ENCODE assay signal across 29 cellular contexts in the genomic region with DNA sequence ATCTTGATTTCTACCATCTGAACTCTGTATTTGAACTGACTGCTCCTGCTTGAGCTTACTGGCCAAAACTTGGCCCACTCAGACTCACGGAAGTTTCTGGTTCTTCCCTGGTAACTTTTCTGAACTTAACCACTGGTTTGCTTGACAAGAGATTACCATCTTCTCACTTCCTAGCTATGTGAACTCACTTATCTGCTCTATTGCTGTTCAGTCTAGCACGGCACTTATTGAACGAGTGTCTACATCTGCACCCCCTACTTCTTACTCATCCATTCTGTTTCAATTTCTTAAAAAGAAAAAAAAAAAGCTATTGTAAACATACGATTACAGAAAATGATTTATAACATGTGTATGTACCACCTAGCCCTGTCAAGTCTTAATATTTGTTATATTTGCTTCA. TPM values are rescaled to one million over a fixed set of nuclear protein-coding genes. Genes with fewer than 3 reads are reported as not detected.
"Had no signal": no experiment of that assay in that cellular context is flagged by ENCODE, and none has a peak within 500 bp of the region (broad histone marks: within the 10 kb centered on the region; RNA-seq: fewer than 3 reads in every experiment).

No MANE protein-coding gene starts in this region.

- H3K4me3 ChIP-seq: body of pancreas, cardiac muscle cell, left lung, lung, tibial artery had no signal

- H2AFZ ChIP-seq: parathyroid adenoma had no signal

- H3K4me3 Mint-ChIP-seq: activated CD4-positive, alpha-beta T cell treated with anti-CD3 and anti-CD28 coated beads for 36 hours; activated CD8-positive, alpha-beta memory T cell treated with anti-CD3 and anti-CD28 coated beads, Interleukin-2, amount 10 ng/mL, durations not matched to agents 7 days and 5 days; activated CD8-positive, alpha-beta T cell treated with anti-CD3 and anti-CD28 coated beads for 36 hours; activated naive CD4-positive, alpha-beta T cell treated with anti-CD3 and anti-CD28 coated beads, Interleukin-2, amount 50 U/mL, for 24 hours; dendritic cell treated with granulocyte-macrophage colony-stimulating factor and Interleukin-4, amounts not matched to agents 40 ng/mL and 50 ng/mL, for 4 days; naive thymus-derived CD4-positive, alpha-beta T cell; stimulated activated naive CD8-positive, alpha-beta T cell treated with anti-CD3 and anti-CD28 coated beads, Interleukin-15, Interleukin-2, amounts not matched to agents 100 ng/mL and 50 ng/mL, for 24 hours had no signal

- ATAC-seq: activated CD4-positive, alpha-beta T cell treated with anti-CD3 and anti-CD28 coated beads for 36 hours; activated CD8-positive, alpha-beta memory T cell treated with anti-CD3 and anti-CD28 coated beads, Interleukin-2, amount 10 ng/mL, durations not matched to agents 7 days and 5 days; activated CD8-positive, alpha-beta T cell treated with anti-CD3 and anti-CD28 coated beads for 36 hours; body of pancreas; right cardiac atrium had no signal

- H3K36me3 ChIP-seq: left lung, tibial artery had no signal

- H3K9ac ChIP-seq: parathyroid adenoma had no signal

- H3K27ac ChIP-seq: body of pancreas, cardiac muscle cell, parathyroid adenoma, tibial artery, WERI-Rb-1 had no signal

- H3K9me3 Mint-ChIP-seq: activated CD8-positive, alpha-beta T cell treated with anti-CD3 and anti-CD28 coated beads for 36 hours; activated naive CD4-positive, alpha-beta T cell treated with anti-CD3 and anti-CD28 coated beads, Interleukin-2, amount 50 U/mL, for 24 hours; dendritic cell treated with granulocyte-macrophage colony-stimulating factor and Interleukin-4, amounts not matched to agents 40 ng/mL and 50 ng/mL, for 4 days; stimulated activated naive CD8-positive, alpha-beta T cell treated with anti-CD3 and anti-CD28 coated beads, Interleukin-15, Interleukin-2, amounts not matched to agents 100 ng/mL and 50 ng/mL, for 24 hours had no signal

- H3K27me3 Mint-ChIP-seq: activated CD4-positive, alpha-beta T cell treated with anti-CD3 and anti-CD28 coated beads for 36 hours; activated CD8-positive, alpha-beta memory T cell treated with anti-CD3 and anti-CD28 coated beads, Interleukin-2, amount 10 ng/mL, durations not matched to agents 7 days and 5 days; activated CD8-positive, alpha-beta T cell treated with anti-CD3 and anti-CD28 coated beads for 36 hours; activated naive CD4-positive, alpha-beta T cell treated with anti-CD3 and anti-CD28 coated beads, Interleukin-2, amount 50 U/mL, for 24 hours; dendritic cell treated with granulocyte-macrophage colony-stimulating factor and Interleukin-4, amounts not matched to agents 40 ng/mL and 50 ng/mL, for 4 days; naive thymus-derived CD4-positive, alpha-beta T cell; stimulated activated naive CD8-positive, alpha-beta T cell treated with anti-CD3 and anti-CD28 coated beads, Interleukin-15, Interleukin-2, amounts not matched to agents 100 ng/mL and 50 ng/mL, for 24 hours had no signal

- H3K27me3 ChIP-seq: body of pancreas, cardiac muscle cell, left lung, tibial artery had no signal

- H3K9me3 ChIP-seq: body of pancreas, left lung, tibial artery had no signal

- H3K36me3 Mint-ChIP-seq: activated naive CD4-positive, alpha-beta T cell treated with anti-CD3 and anti-CD28 coated beads, Interleukin-2, amount 50 U/mL, for 24 hours had no signal

- DNase-seq: activated CD4-positive, alpha-beta T cell treated with anti-CD3 and anti-CD28 coated beads for 36 hours; activated CD8-positive, alpha-beta memory T cell treated with anti-CD3 and anti-CD28 coated beads, Interleukin-2, amount 10 ng/mL, durations not matched to agents 7 days and 5 days; activated CD8-positive, alpha-beta T cell treated with anti-CD3 and anti-CD28 coated beads for 36 hours; activated gamma-delta T cell treated with Interleukin-2 at 50 U/mL for 16 hours; activated T-cell treated with anti-CD3 and anti-CD28 coated beads, Interleukin-2, amount 50 U/mL, for 1 hour; anterior cingulate cortex; body of pancreas; effector CD4-positive, alpha-beta T cell; foreskin melanocyte; kidney glomerular epithelial cell; left lung; naive thymus-derived CD4-positive, alpha-beta T cell; right cardiac atrium; stimulated activated CD4-positive, alpha-beta T cell treated with anti-CD3 and anti-CD28 coated beads, Interleukin-12 subunit alpha, Interleukin-12 subunit beta, amount 100 ng/mL, for 4 hours; stimulated activated CD4-positive, alpha-beta T cell treated with anti-CD3 and anti-CD28 coated beads, Interleukin-4, amount 100 ng/mL, for 4 hours; substantia nigra; tibial artery; WERI-Rb-1 had no signal

- H3K4me1 ChIP-seq: left lung, parathyroid adenoma, tibial artery had no signal

- H3K79me2 ChIP-seq: parathyroid adenoma had no signal

- H3K27ac Mint-ChIP-seq: activated CD4-positive, alpha-beta T cell treated with anti-CD3 and anti-CD28 coated beads for 36 hours; activated CD8-positive, alpha-beta T cell treated with anti-CD3 and anti-CD28 coated beads for 36 hours; activated naive CD4-positive, alpha-beta T cell treated with anti-CD3 and anti-CD28 coated beads, Interleukin-2, amount 50 U/mL, for 24 hours; stimulated activated naive CD8-positive, alpha-beta T cell treated with anti-CD3 and anti-CD28 coated beads, Interleukin-15, Interleukin-2, amounts not matched to agents 100 ng/mL and 50 ng/mL, for 24 hours had no signal

RNA-seq across cellular contexts. Expression of a gene that starts 9.0 kb away (rescaled TPM):
- polyA plus RNA-seq: naive thymus-derived CD4-positive, alpha-beta T cell; right cardiac atrium had no signal

RNA-seq across cellular contexts. Expression of a gene that starts 28.8 kb away (rescaled TPM):
- total RNA-seq: body of pancreas, cardiac muscle cell, right cardiac atrium, skeletal muscle tissue had no signal
- polyA plus RNA-seq: cardiac muscle cell; naive thymus-derived CD4-positive, alpha-beta T cell; right cardiac atrium had no signal

RNA-seq across cellular contexts. Expression of a gene that starts 34.6 kb away (rescaled TPM):
- total RNA-seq: activated CD4-positive, alpha-beta T cell treated with anti-CD3 and anti-CD28 coated beads for 36 hours; activated CD8-positive, alpha-beta memory T cell treated with anti-CD3 and anti-CD28 coated beads, Interleukin-2, amount 10 ng/mL, durations not matched to agents 7 days and 5 days; activated CD8-positive, alpha-beta T cell treated with anti-CD3 and anti-CD28 coated beads for 36 hours; body of pancreas; cardiac muscle cell; pulmonary artery endothelial cell; right cardiac atrium; skeletal muscle tissue; T-helper 2 cell treated with Interferon-gamma antibody and Interleukin-4, amounts not matched to agents 100 ng/mL and 5 ng/mL, for 36 hours; ureter had no signal
- polyA plus RNA-seq: cardiac muscle cell; esophagus; naive thymus-derived CD4-positive, alpha-beta T cell; right cardiac atrium had no signal
